ENCODE assay signal across 18 cellular contexts in genomic region chr17:78391051-78391431, GRCh38. TPM values are rescaled to one million over a fixed set of nuclear protein-coding genes. Genes with fewer than 3 reads are reported as not detected.
A peak's percentile ranks its signal among the peaks of the same experiment; 100 is the strongest.
DNase-seq lines count a peak whose midpoint lies in the region; ATAC-seq, FAIRE-seq and TF ChIP-seq lines count a peak whose summit lies in the region.
"Had no signal": no experiment of that assay in that cellular context is flagged by ENCODE, and none has a peak within 500 bp of the region (broad histone marks: within the 10 kb centered on the region; RNA-seq: fewer than 3 reads in every experiment).

No MANE protein-coding gene starts in this region.

- TF ChIP-seq CTCF in keratinocyte (optimal IDR thresholded peaks at IDR 0.05 in 1 of 3, IDR thresholded peaks at IDR 0.05 in 1 of 3, conservative IDR thresholded peaks at IDR 0.05 in 1 of 3; ENCODE audit: extremely low read depth in 1 of 3, insufficient read depth in 2 of 3, low read length in 3 of 3) (no peak), dorsolateral prefrontal cortex (IDR thresholded peaks at IDR 0.05 in 54 of 56, conservative IDR thresholded peaks at IDR 0.05 in 2 of 56; ENCODE audit: low read depth in 1 of 56, partially characterized antibody in 56 of 56) (no peak)

- ATAC-seq in stimulated activated memory B cell treated with anti-CD40 and anti-IgM and Interleukin-4, amounts not matched to agents 10 μg/mL and 1 μg/mL and 100 μg/mL, for 72 hours: no peak
- ATAC-seq in HG03342 (IDR thresholded peaks at IDR 0.05; ENCODE audit: unreplicated experiment): no peak

- FAIRE-seq in keratinocyte (lab: Jason Lieb, UNC): no peak

- no peak overlapping the region for H3K4me3 Mint-ChIP-seq in activated naive CD4-positive, alpha-beta T cell treated with anti-CD3 and anti-CD28 coated beads for 36 hours
- H3K4me3 Mint-ChIP-seq in stimulated activated memory B cell treated with anti-CD40 and anti-IgM and Interleukin-4, amounts not matched to agents 10 μg/mL and 1 μg/mL and 100 μg/mL, for 72 hours: no peak overlapping the region
- H3K4me3 Mint-ChIP-seq: memory B cell had no signal

- H3K4me1 ChIP-seq in SJCRH30: peaks cover 49% of the 10 kb centered on the region
- peaks cover 41% of the 10 kb centered on the region for H3K4me1 ChIP-seq in keratinocyte (ENCODE audit: control insufficient read depth, extremely low read depth, insufficient read depth, low read length)
- H3K4me1 ChIP-seq: breast epithelium had no signal

- H3K36me3 ChIP-seq in SJCRH30 (peaks cover 41% of the 10 kb centered on the region), keratinocyte (ENCODE audit: control insufficient read depth in 2 of 2, extremely low read depth in 1 of 2, insufficient read depth in 2 of 2, low read length in 2 of 2) (peaks cover 14 to 29% of the 10 kb centered on the region in 2 experiments)
- H3K36me3 ChIP-seq: breast epithelium had no signal

- H3K27ac ChIP-seq in SJCRH30: peak overlapping the region; percentile 68
- H3K27ac ChIP-seq in keratinocyte (ENCODE audit: control insufficient read depth, insufficient read depth, low read length): peak overlapping the region; percentile 69
- H3K27ac ChIP-seq in dorsolateral prefrontal cortex: no peak overlapping the region

- H4K20me1 ChIP-seq in keratinocyte (ENCODE audit: control insufficient read depth, extremely low read depth, insufficient read depth, low read length): peaks cover 22% of the 10 kb centered on the region

- H3K27me3 ChIP-seq in SJCRH30 (no peaks in the 10 kb centered on the region), keratinocyte (ENCODE audit: control insufficient read depth, extremely low read depth, insufficient read depth, low read length) (no peaks in the 10 kb centered on the region), dorsolateral prefrontal cortex (no peaks in the 10 kb centered on the region)
- H3K27me3 ChIP-seq: breast epithelium, foreskin keratinocyte had no signal

- H3K4me2 ChIP-seq in keratinocyte (ENCODE audit: control insufficient read depth, extremely low read depth, insufficient read depth, low read depth, low read length): no peak overlapping the region

- H3K9me1 ChIP-seq in keratinocyte (ENCODE audit: control insufficient read depth, extremely low read depth, insufficient read depth, low read length): peaks cover 19% of the 10 kb centered on the region

- peaks cover 82% of the 10 kb centered on the region for H3K79me2 ChIP-seq in keratinocyte (ENCODE audit: control insufficient read depth, insufficient read depth, low read length)

- H3K36me3 Mint-ChIP-seq in activated naive CD4-positive, alpha-beta T cell treated with anti-CD3 and anti-CD28 coated beads for 36 hours (ENCODE audit: low read depth): peaks cover 36% of the 10 kb centered on the region
- peaks cover 31% of the 10 kb centered on the region for H3K36me3 Mint-ChIP-seq in stimulated activated memory B cell treated with anti-CD40 and anti-IgM and Interleukin-4, amounts not matched to agents 10 μg/mL and 1 μg/mL and 100 μg/mL, for 72 hours

- H3K4me1 Mint-ChIP-seq in activated naive CD4-positive, alpha-beta T cell treated with anti-CD3 and anti-CD28 coated beads for 36 hours (ENCODE audit: low read depth): peaks cover 66% of the 10 kb centered on the region
- H3K4me1 Mint-ChIP-seq in stimulated activated memory B cell treated with anti-CD40 and anti-IgM and Interleukin-4, amounts not matched to agents 10 μg/mL and 1 μg/mL and 100 μg/mL, for 72 hours: peaks cover 87% of the 10 kb centered on the region

- H3K27me3 Mint-ChIP-seq in activated naive CD4-positive, alpha-beta T cell treated with anti-CD3 and anti-CD28 coated beads for 36 hours (ENCODE audit: low read depth): no peaks in the 10 kb centered on the region
- H3K27me3 Mint-ChIP-seq in stimulated activated memory B cell treated with anti-CD40 and anti-IgM and Interleukin-4, amounts not matched to agents 10 μg/mL and 1 μg/mL and 100 μg/mL, for 72 hours: no peaks in the 10 kb centered on the region
- H3K27me3 Mint-ChIP-seq: memory B cell had no signal

- no peak overlapping the region for H3K4me3 ChIP-seq in SJCRH30
- H3K4me3 ChIP-seq in keratinocyte (ENCODE audit: control insufficient read depth in 2 of 3, extremely low read depth in 1 of 3, insufficient read depth in 2 of 3, low read depth in 1 of 3, low read length in 3 of 3): no peak overlapping the region
- no peak overlapping the region for H3K4me3 ChIP-seq in dorsolateral prefrontal cortex
- H3K4me3 ChIP-seq: breast epithelium had no signal

- CTCF ChIA-PET in activated naive CD4-positive, alpha-beta T cell treated with anti-CD3 and anti-CD28 coated beads for 36 hours (lab: Charles Lee): interaction anchor here (0.8 to 2.2 kb wide), 5 partner anchors 9 to 54 kb away, joined by 3 to 10 read pairs (median 6); no protein-coding TSS in a partner anchor

- no peak overlapping the region for H3K9ac ChIP-seq in keratinocyte (ENCODE audit: control insufficient read depth, extremely low read depth, insufficient read depth, low read length)

- H3K9me3 ChIP-seq in SJCRH30 (replicated peaks) (no peaks in the 10 kb centered on the region), keratinocyte (ENCODE audit: control insufficient read depth, low read depth, low read length) (no peaks in the 10 kb centered on the region)
- H3K9me3 ChIP-seq: breast epithelium had no signal

- no peak for DNase-seq in activated naive CD4-positive, alpha-beta T cell treated with anti-CD3 and anti-CD28 coated beads for 36 hours
- no peak for DNase-seq in activated naive CD4-positive, alpha-beta T cell treated with anti-CD3 and anti-CD28 coated beads, Interleukin-2, amount 50 U/mL, for 16 hours
- no peak for DNase-seq in SJCRH30
- no peak for DNase-seq in keratinocyte (ENCODE audit: low read depth, low spot score)
- DNase-seq in NCI-H128 (lab: John Stamatoyannopoulos, UW; ENCODE audit: unreplicated experiment): no peak
- no peak for DNase-seq in dorsolateral prefrontal cortex
- DNase-seq: activated CD4-positive, alpha-beta T cell treated with anti-CD3 and anti-CD28 coated beads, Interleukin-2, amount 50 U/mL, for 48 hours; activated gamma-delta T cell treated with Interleukin-2 at 50 U/mL for 16 hours; Calu3; effector memory CD4-positive, alpha-beta T cell; GF-D8; KBM-7; NCI-H1417 had no signal

- H2AFZ ChIP-seq in keratinocyte (ENCODE audit: control insufficient read depth, low read length): no peak overlapping the region

- no peaks in the 10 kb centered on the region for H3K9me3 Mint-ChIP-seq in activated naive CD4-positive, alpha-beta T cell treated with anti-CD3 and anti-CD28 coated beads for 36 hours
- peaks cover 3% of the 10 kb centered on the region for H3K9me3 Mint-ChIP-seq in stimulated activated memory B cell treated with anti-CD40 and anti-IgM and Interleukin-4, amounts not matched to agents 10 μg/mL and 1 μg/mL and 100 μg/mL, for 72 hours

- dilution Hi-C loops in keratinocyte (cut with MboI; ENCODE audit: extremely low pct_ligation_motif_present, low sequenced_read_pairs): no loop called here

- peak overlapping the region; percentile 73 for H3K27ac Mint-ChIP-seq in activated naive CD4-positive, alpha-beta T cell treated with anti-CD3 and anti-CD28 coated beads for 36 hours
- peak overlapping the region; percentile 95 for H3K27ac Mint-ChIP-seq in stimulated activated memory B cell treated with anti-CD40 and anti-IgM and Interleukin-4, amounts not matched to agents 10 μg/mL and 1 μg/mL and 100 μg/mL, for 72 hours
- H3K27ac Mint-ChIP-seq: memory B cell had no signal

- intact Hi-C loops in activated naive CD4-positive, alpha-beta T cell treated with anti-CD3 and anti-CD28 coated beads for 36 hours (cut with micrococcal nuclease): no loop called here
- intact Hi-C loops in dorsolateral prefrontal cortex (cut with DNase I): no loop called here

RNA-seq across cellular contexts. Expression of gene PGS1, which starts 12.6 kb away (rescaled TPM):
- total RNA-seq in activated naive CD4-positive, alpha-beta T cell treated with anti-CD3 and anti-CD28 coated beads for 36 hours: 10 to 100 TPM; 69.0 to 73.1 TPM
- 59.8 and 66.2 TPM in 2 replicates for total RNA-seq in SJCRH30 (2014; rRNA removed; shearing (Covaris generic))
- polyA plus RNA-seq in keratinocyte: 18.4 to 21.1 TPM (median 19.6 TPM) in 3 replicates
- polyA plus RNA-seq in keratinocyte (2011; ENCODE audit: low read depth): 4.4 TPM
- 9.7 and 12.4 TPM in 2 replicates for polyA plus RNA-seq in keratinocyte (2011; cell fraction: cytosol; rRNA removed)
- polyA plus RNA-seq in keratinocyte (2011; cell fraction: nucleus; rRNA removed): 57.5 and 59.6 TPM in 2 replicates
- polyA plus RNA-seq in keratinocyte (2012; ENCODE audit: low replicate concordance): 13.5 TPM in 2 replicates
- polyA minus RNA-seq in keratinocyte: 19.8 to 30.5 TPM (median 23.7 TPM) in 3 replicates
- polyA minus RNA-seq in keratinocyte (2011; cell fraction: cytosol; rRNA and poly(A)+ RNA removed): 16.9 TPM
- polyA minus RNA-seq in keratinocyte (2011; cell fraction: nucleus; rRNA and poly(A)+ RNA removed): 21.7 and 29.6 TPM in 2 replicates
- total RNA-seq in dorsolateral prefrontal cortex: 10 to 100 TPM; 40.3 to 89.2 (median 57.6) TPM

RNA-seq across cellular contexts. Expression of gene SOCS3, which starts 31.2 kb away (rescaled TPM):
- total RNA-seq in activated naive CD4-positive, alpha-beta T cell treated with anti-CD3 and anti-CD28 coated beads for 36 hours: 100 to 1,000 TPM; 281 to 290 TPM
- 27.5 and 28.9 TPM in 2 replicates for total RNA-seq in SJCRH30 (2014; rRNA removed; shearing (Covaris generic))
- polyA plus RNA-seq in keratinocyte: 2.7 to 16.5 TPM (median 9.4 TPM) in 3 replicates
- 0.62 TPM for polyA plus RNA-seq in keratinocyte (2011; ENCODE audit: low read depth)
- polyA plus RNA-seq in keratinocyte (2011; cell fraction: cytosol; rRNA removed): 5.3 and 9.8 TPM in 2 replicates
- polyA plus RNA-seq in keratinocyte (2011; cell fraction: nucleus; rRNA removed): 42.9 and 46.8 TPM in 2 replicates
- 1.8 and 2.4 TPM in 2 replicates for polyA plus RNA-seq in keratinocyte (2012; ENCODE audit: low replicate concordance)
- polyA minus RNA-seq in keratinocyte: 2.3 to 8.1 TPM (median 4.7 TPM) in 3 replicates
- polyA minus RNA-seq in keratinocyte (2011; cell fraction: cytosol; rRNA and poly(A)+ RNA removed): 13.0 TPM
- polyA minus RNA-seq in keratinocyte (2011; cell fraction: nucleus; rRNA and poly(A)+ RNA removed): 28.2 and 31.1 TPM in 2 replicates
- 100 to 1,000 TPM in 6 of 120 experiments, 10 to 100 TPM in 80, 1 to 10 TPM in 34; 1.7 to 175 (median 17.1) TPM for total RNA-seq in dorsolateral prefrontal cortex

Comparison
In these comparisons a context has a peak if more than half of its experiments do, and no peak if none do; other contexts are left out.
1. H3K27ac ChIP-seq: peak in SJCRH30 (single experiment) and keratinocyte (single experiment); none in dorsolateral prefrontal cortex (0 of 59).